ENCODE assay signal across 8 cellular contexts in the genomic region with DNA sequence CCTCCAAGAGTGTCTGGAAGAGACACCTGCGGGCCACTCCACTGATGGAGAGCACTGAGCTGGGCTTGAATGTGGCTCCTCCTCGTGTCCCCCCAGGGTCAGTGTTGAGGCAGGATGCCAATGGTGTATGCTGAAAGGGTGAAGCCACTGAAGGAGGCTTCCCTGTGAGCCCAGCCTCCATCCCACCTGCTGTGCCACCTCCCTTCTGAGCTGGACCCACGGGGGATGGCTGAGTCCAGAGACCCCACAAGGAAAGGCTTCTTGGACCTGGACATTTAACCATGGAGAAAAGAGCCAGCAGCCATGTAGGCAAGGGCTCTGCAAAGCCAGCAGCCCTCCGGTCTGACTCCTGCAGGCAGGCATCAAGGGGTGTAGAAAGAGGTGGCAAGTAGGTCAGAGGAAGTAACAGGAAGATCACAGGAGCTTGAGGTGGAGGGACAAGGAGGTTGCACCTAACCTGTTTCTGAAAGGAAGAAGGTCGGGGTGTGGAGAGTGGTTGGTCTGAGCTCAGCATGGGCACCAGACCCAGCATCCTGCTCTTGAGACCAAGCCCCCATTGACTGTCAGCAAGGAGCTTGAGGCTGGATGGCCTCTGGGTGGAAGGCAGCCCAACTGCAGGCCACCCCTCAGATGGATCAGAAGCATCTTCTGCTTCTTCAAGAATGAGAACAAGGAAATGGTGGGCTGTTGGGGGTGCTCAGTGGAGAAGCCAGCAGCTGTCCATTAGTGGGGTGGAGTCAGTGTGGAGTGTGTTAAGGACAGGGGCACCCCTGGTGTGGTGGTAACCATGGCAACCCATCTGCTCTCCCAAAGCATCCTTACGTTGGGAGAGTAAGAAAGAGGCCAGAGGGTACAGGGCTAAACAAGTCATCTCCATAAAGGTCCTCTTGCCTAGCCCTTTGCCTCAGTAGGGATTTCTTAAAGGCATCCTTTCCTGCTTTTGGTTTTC.
A peak's percentile ranks its signal among the peaks of the same experiment; 100 is the strongest.
DNase-seq lines count a peak whose midpoint lies in the region; ATAC-seq and TF ChIP-seq lines count a peak whose summit lies in the region.

No MANE protein-coding gene starts in this region.

- DNase-seq in NCI-H446 (lab: John Stamatoyannopoulos, UW) (peak; percentile 8 to 33), NCI-H446 treated with DMSO at 0.1 percent for 48 hours (lab: John Stamatoyannopoulos, UW) (no peak), NCI-H69 (lab: John Stamatoyannopoulos, UW) (peak; percentile 83), chondrocyte (ENCODE audit: low spot score) (peak; percentile 56), psoas muscle (peak in 1 of 2 donors; percentile 32), NOMO-1 treated with DMSO at 0.1 percent for 48 hours (lab: John Stamatoyannopoulos, UW; ENCODE audit: unreplicated experiment) (no peak), ACHN (no peak)
- DNase-seq in activated CD4-positive, CD25-positive, alpha-beta regulatory T cell (lab: John Stamatoyannopoulos, UW) = no peak

- no peak for ATAC-seq in psoas muscle

- no peak overlapping the region for H3K4me3 ChIP-seq in psoas muscle

- H3K4me1 ChIP-seq in psoas muscle = peaks cover 85% of the 10 kb centered on the region

- H3K27me3 ChIP-seq in psoas muscle (ENCODE audit: insufficient read depth in 3 of 3, low read length in 2 of 3) = no peaks in the 10 kb centered on the region

- in situ Hi-C loops in ACHN (cut with HindIII; ENCODE audit: low pct_ligation_motif_present, low pct_unique_long_range_greater_than_20kb, low sequenced_read_pairs) = no loop called here

- 78 to 84% (median 79%) methylated on average over 6 of the region's 6 CpGs for WGBS in psoas muscle, 3 donors

- no peaks in the 10 kb centered on the region for H3K9me3 ChIP-seq in psoas muscle

- peaks cover 0 to 22% of the 10 kb centered on the region in 2 donors for H3K36me3 ChIP-seq in psoas muscle (ENCODE audit: insufficient read depth in 1 of 2, low read depth in 1 of 2)

- H3K4me3 Mint-ChIP-seq in chondrocyte (ENCODE audit: unreplicated experiment) = no peak overlapping the region

- no peaks in the 10 kb centered on the region for H3K27me3 Mint-ChIP-seq in chondrocyte (ENCODE audit: low read depth)

- H3K9me3 Mint-ChIP-seq in chondrocyte (ENCODE audit: low read depth) = no peaks in the 10 kb centered on the region

- intact Hi-C loops in psoas muscle (cut with DNase I) = loop anchor here in 1 of 2 donors (10.0 kb wide), 1 partner anchor 121 kb away; no protein-coding TSS in a partner anchor

- H3K27ac ChIP-seq in psoas muscle = peak overlapping the region; percentile 36

- peaks cover 50% of the 10 kb centered on the region for H3K4me1 Mint-ChIP-seq in chondrocyte (ENCODE audit: low read depth)

- H3K36me3 Mint-ChIP-seq in chondrocyte (ENCODE audit: low read depth) = peaks cover 2% of the 10 kb centered on the region

- TF ChIP-seq CTCF in chondrocyte (IDR thresholded peaks at IDR 0.05) = no peak
- TF ChIP-seq CTCF in psoas muscle (IDR thresholded peaks at IDR 0.05) = no peak

- peak overlapping the region; percentile 46 for H3K27ac Mint-ChIP-seq in chondrocyte (ENCODE audit: unreplicated experiment)

Comparison
In these comparisons a context has a peak if more than half of its experiments do, and no peak if none do; other contexts are left out.
1. DNase-seq: peak in NCI-H446 (2 of 2), NCI-H69 (single experiment) and chondrocyte (single experiment); none in NCI-H446 treated with DMSO at 0.1 percent for 48 hours (single experiment), NOMO-1 treated with DMSO at 0.1 percent for 48 hours (single experiment), ACHN (single experiment) and activated CD4-positive, CD25-positive, alpha-beta regulatory T cell (0 of 4).